ENCODE assay signal across 22 cellular contexts in genomic region chr10:35716776-35717175, GRCh38.
A peak's percentile ranks its signal among the peaks of the same experiment; 100 is the strongest.
DNase-seq lines count a peak whose midpoint lies in the region; ATAC-seq and TF ChIP-seq lines count a peak whose summit lies in the region.
"Had no signal": no experiment of that assay in that cellular context is flagged by ENCODE, and none has a peak within 500 bp of the region (broad histone marks: within the 10 kb centered on the region; RNA-seq: fewer than 3 reads in every experiment).

No MANE protein-coding gene starts in this region.

- ATAC-seq in HG03095 (IDR thresholded peaks at IDR 0.05; ENCODE audit: unreplicated experiment) = no peak
- ATAC-seq: CD8-positive, alpha-beta T cell; HCT116 had no signal

- DNase-seq in MM.1S (peak; percentile 30), epithelial cell of proximal tubule (ENCODE audit: low read depth) (peak; percentile 56), left kidney (ENCODE audit: low read depth, low spot score) (peak; percentile 19), OCI-M1 (lab: John Stamatoyannopoulos, UW) (no peak), adrenal gland (no peak)
- DNase-seq in activated effector memory CD4-positive, alpha-beta T cell treated with anti-CD3 and anti-CD28 coated beads, Interleukin-2, amount 50 U/mL, for 16 hours = no peak
- DNase-seq: Caco-2; CD8-positive, alpha-beta T cell; DMS 273 treated with DMSO at 0.1 percent for 48 hours; DMS79; GF-D8; KBM-7; NCI-H1694; NCI-H2029 treated with DMSO at 0.1 percent for 48 hours; NCI-H446 treated with DMSO at 0.1 percent for 48 hours; NCI-H526; SIG-M5; SK-N-SH; SW 1271 had no signal

- H3K4me2 ChIP-seq in MM.1S (ENCODE audit: low read depth, low read length) = no peak overlapping the region
- H3K4me2 ChIP-seq: SK-N-SH had no signal

- no peaks in the 10 kb centered on the region for H3F3A ChIP-seq in MM.1S (ENCODE audit: insufficient read depth, low read length)

- TF ChIP-seq POLR2A in adrenal gland (IDR thresholded peaks at IDR 0.05) = no peak

- H3K9ac ChIP-seq in MM.1S (ENCODE audit: low read length) = no peak overlapping the region
- H3K9ac ChIP-seq: SK-N-SH had no signal

- WGBS in adrenal gland, 4 donors = 66 to 86% (median 74%) methylated on average over 1 of the region's 1 CpG

- H2AFZ ChIP-seq in MM.1S (ENCODE audit: low read length) = no peak overlapping the region

- no peaks in the 10 kb centered on the region for H3K9me2 ChIP-seq in MM.1S (replicated peaks; ENCODE audit: insufficient read depth, low read length)
- H3K9me2 ChIP-seq: SK-N-SH had no signal

- H3K9me3 ChIP-seq in MM.1S (replicated peaks; ENCODE audit: insufficient read depth, low read length) (no peaks in the 10 kb centered on the region), adrenal gland (replicated peaks in 1 of 3) (no peaks in the 10 kb centered on the region)
- H3K9me3 ChIP-seq: Caco-2, SK-N-SH had no signal

- H3K27ac ChIP-seq in MM.1S (ENCODE audit: low read length) = no peak overlapping the region
- H3K27ac ChIP-seq in adrenal gland = no peak overlapping the region
- H3K27ac ChIP-seq: C4-2B had no signal

- H4K20me1 ChIP-seq in MM.1S (ENCODE audit: insufficient read depth, low read length) = no peaks in the 10 kb centered on the region

- H3K36me3 ChIP-seq in MM.1S (replicated peaks; ENCODE audit: insufficient read depth, low read length) (no peaks in the 10 kb centered on the region), adrenal gland (replicated peaks in 1 of 2) (no peaks in the 10 kb centered on the region)

- intact Hi-C loops in adrenal gland (cut with DNase I) = no loop called here

- no peaks in the 10 kb centered on the region for H3K79me2 ChIP-seq in MM.1S (ENCODE audit: low read length)

- no peaks in the 10 kb centered on the region for H3K27me3 ChIP-seq in MM.1S (replicated peaks; ENCODE audit: insufficient read depth, low read length)
- no peaks in the 10 kb centered on the region for H3K27me3 ChIP-seq in adrenal gland

- H3K4me1 ChIP-seq in MM.1S (ENCODE audit: low read length) = 0 out of 2 replicates have a peak, but pooled peaks cover 2% of the 10 kb centered on the region
- no peaks in the 10 kb centered on the region for H3K4me1 ChIP-seq in adrenal gland (replicated peaks in 1 of 2)

- H3K4me3 ChIP-seq in MM.1S (ENCODE audit: low read length) (no peak overlapping the region), epithelial cell of proximal tubule (ENCODE audit: low read depth, low read length) (no peak overlapping the region), adrenal gland (no peak overlapping the region)

- TF ChIP-seq CTCF in MM.1S (IDR thresholded peaks at IDR 0.05; ENCODE audit: low read length) (no peak), epithelial cell of proximal tubule (conservative IDR thresholded peaks at IDR 0.05; ENCODE audit: low read depth, low read length) (no peak), adrenal gland (IDR thresholded peaks at IDR 0.05) (no peak)

Comparison
In these comparisons a context has a peak if more than half of its experiments do, and no peak if none do; other contexts are left out.
1. DNase-seq: peak in MM.1S (single experiment), epithelial cell of proximal tubule (single experiment) and left kidney (single experiment); none in OCI-M1 (single experiment), activated effector memory CD4-positive, alpha-beta T cell treated with anti-CD3 and anti-CD28 coated beads, Interleukin-2, amount 50 U/mL, for 16 hours (single experiment) and adrenal gland (0 of 7).